1 cellular context compared by ENCODE assay signal in genomic region chr5:61467766-61468482, GRCh38.
TF ChIP-seq lines count a peak whose summit lies in the region.

No MANE protein-coding gene starts in this region.

TF ChIP-seq in GM23338, 12 proteins besides CTCF, POLR2A, EP300 and RAD21 (continued from another document):
- TF ChIP-seq ETS1 (IDR thresholded peaks at IDR 0.05): no peak
- no peak for TF ChIP-seq REST (IDR thresholded peaks at IDR 0.05; ENCODE audit: unreplicated experiment)
- TF ChIP-seq ZNF331 (CRISPR knock-in tag; IDR thresholded peaks at IDR 0.05; ENCODE audit: low read depth): no peak
- no peak for TF ChIP-seq POLR2AphosphoS5 (IDR thresholded peaks at IDR 0.05; ENCODE audit: low read depth)
- no peak for TF ChIP-seq ZNF462 (CRISPR knock-in tag; IDR thresholded peaks at IDR 0.05)
- no peak for TF ChIP-seq STAT1 (IDR thresholded peaks at IDR 0.05; ENCODE audit: unreplicated experiment)
